In genomic region chr16:88387941-88388627, GRCh38 we compare ENCODE assay signal across 13 cellular contexts. TPM values are rescaled to one million over a fixed set of nuclear protein-coding genes. Genes with fewer than 3 reads are reported as not detected.
DNase-seq lines count a peak whose midpoint lies in the region; ATAC-seq and TF ChIP-seq lines count a peak whose summit lies in the region.
"Had no signal": no experiment of that assay in that cellular context is flagged by ENCODE, and none has a peak within 500 bp of the region (broad histone marks: within the 10 kb centered on the region; RNA-seq: fewer than 3 reads in every experiment).

No MANE protein-coding gene starts in this region.

- H3K4me1 ChIP-seq in skeletal muscle tissue (ENCODE audit: control insufficient read depth in 3 of 3, insufficient read depth in 3 of 3, low read length in 3 of 3) = peaks cover 45 to 70% (median 64%) of the 10 kb centered on the region in 3 donors

- no peak for ATAC-seq in GM18520 (IDR thresholded peaks at IDR 0.05; ENCODE audit: unreplicated experiment)

- no peaks in the 10 kb centered on the region for H3K9me3 ChIP-seq in skeletal muscle tissue (ENCODE audit: control insufficient read depth in 3 of 3, low read length in 3 of 3)

- H3K27me3 ChIP-seq in skeletal muscle tissue (ENCODE audit: control insufficient read depth in 3 of 3, insufficient read depth in 3 of 3, low read length in 3 of 3) = peaks cover 4 to 15% (median 6%) of the 10 kb centered on the region in 3 donors

- H3K36me3 ChIP-seq in skeletal muscle tissue (ENCODE audit: control insufficient read depth in 3 of 3, insufficient read depth in 3 of 3, low read length in 3 of 3) = no peaks in the 10 kb centered on the region

- H3K4me3 ChIP-seq in skeletal muscle tissue (ENCODE audit: low read length in 3 of 3) = no peak overlapping the region

- DNase-seq in HuH-7 (ENCODE audit: low spot score) (peak; percentile 63), caudate nucleus (lab: John Stamatoyannopoulos, UW) (peak in 34 of 61 donors; percentile 11 to 76 (median 45)), left kidney (ENCODE audit: low read depth, low spot score) (peak; percentile 76), cortex of kidney (lab: John Stamatoyannopoulos, UW) (no peak), NCI-H2196 (lab: John Stamatoyannopoulos, UW; ENCODE audit: unreplicated experiment) (no peak), erythroblast (lab: John Stamatoyannopoulos, UW) (no peak)
- DNase-seq: activated CD4-positive, alpha-beta memory T cell treated with anti-CD3 and anti-CD28 coated beads for 36 hours; cerebellar nuclear complex; NCI-H1417; stimulated activated CD4-positive, alpha-beta T cell treated with anti-CD3 and anti-CD28 coated beads, Interleukin-4, amount 100 ng/mL, for 24 hours had no signal

- H3K27ac ChIP-seq in caudate nucleus (ENCODE audit: low read depth, low read length) = peak overlapping the region; percentile 83
- H3K27ac ChIP-seq in skeletal muscle tissue (ENCODE audit: low read depth, low read length) = no peak overlapping the region
- H3K27ac ChIP-seq: RWPE1 had no signal

- peak overlapping the region; percentile 51 to 72 (median 56) for H3K9ac ChIP-seq in skeletal muscle tissue (ENCODE audit: low read depth in 1 of 3, low read length in 3 of 3)

- TF ChIP-seq POLR2A in erythroblast (IDR thresholded peaks at IDR 0.05; ENCODE audit: low read length) = no peak

RNA-seq across cellular contexts. Expression of gene ZNF469, which starts 5.3 kb away (rescaled TPM):
- total RNA-seq in skeletal muscle tissue = 3.7 TPM

Comparison
In these comparisons a context has a peak if more than half of its experiments do, and no peak if none do; other contexts are left out.
1. DNase-seq: peak in HuH-7 (single experiment), caudate nucleus (34 of 61) and left kidney (single experiment); none in cortex of kidney (single experiment), NCI-H2196 (single experiment) and erythroblast (0 of 2).